ENCODE assay signal across 12 cellular contexts in the genomic region with DNA sequence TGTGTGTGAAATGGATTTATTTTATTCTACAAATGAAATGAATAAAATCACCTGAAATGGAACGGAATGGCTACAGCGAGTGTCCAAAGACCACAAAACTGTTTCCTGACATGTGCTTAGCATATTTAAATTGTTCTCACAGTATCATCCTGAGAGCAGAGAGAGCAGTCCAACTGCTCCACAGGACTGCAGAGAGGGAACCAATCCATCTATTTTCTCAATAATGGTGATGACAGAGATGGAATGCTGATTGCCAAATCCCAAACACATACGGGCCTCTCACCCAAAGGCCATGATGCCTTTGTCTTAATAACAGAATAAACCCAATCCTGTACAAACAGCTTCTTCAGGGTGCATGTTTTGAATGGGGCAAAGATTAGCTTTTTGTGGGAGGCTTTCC.
"Had no signal": no experiment of that assay in that cellular context is flagged by ENCODE, and none has a peak within 500 bp of the region (broad histone marks: within the 10 kb centered on the region; RNA-seq: fewer than 3 reads in every experiment).

No MANE protein-coding gene starts in this region.

- ATAC-seq: gastrocnemius medialis; lower lobe of right lung; stimulated activated effector memory CD8-positive, alpha-beta T cell treated with anti-CD3 and anti-CD28 coated beads, Interleukin-12 subunit alpha, Interleukin-12 subunit beta, amount 100 ng/mL, for 72 hours had no signal

- DNase-seq: activated CD4-positive, alpha-beta T cell treated with anti-CD3 and anti-CD28 coated beads for 4 hours; amygdala; gastrocnemius medialis; hippocampal formation; lower lobe of right lung; naive B cell; retina; WERI-Rb-1 had no signal

- H3K4me3 ChIP-seq: gastrocnemius medialis, lower lobe of right lung, smooth muscle cell, tibial nerve had no signal

- H3K9me3 ChIP-seq: gastrocnemius medialis, lower lobe of right lung, tibial nerve had no signal

- H3K27ac ChIP-seq: gastrocnemius medialis, lower lobe of right lung, neutrophil, tibial nerve, WERI-Rb-1 had no signal

- H3K27me3 ChIP-seq: gastrocnemius medialis, neutrophil, tibial nerve had no signal
